1 cellular context compared by ENCODE assay signal in the genomic region with DNA sequence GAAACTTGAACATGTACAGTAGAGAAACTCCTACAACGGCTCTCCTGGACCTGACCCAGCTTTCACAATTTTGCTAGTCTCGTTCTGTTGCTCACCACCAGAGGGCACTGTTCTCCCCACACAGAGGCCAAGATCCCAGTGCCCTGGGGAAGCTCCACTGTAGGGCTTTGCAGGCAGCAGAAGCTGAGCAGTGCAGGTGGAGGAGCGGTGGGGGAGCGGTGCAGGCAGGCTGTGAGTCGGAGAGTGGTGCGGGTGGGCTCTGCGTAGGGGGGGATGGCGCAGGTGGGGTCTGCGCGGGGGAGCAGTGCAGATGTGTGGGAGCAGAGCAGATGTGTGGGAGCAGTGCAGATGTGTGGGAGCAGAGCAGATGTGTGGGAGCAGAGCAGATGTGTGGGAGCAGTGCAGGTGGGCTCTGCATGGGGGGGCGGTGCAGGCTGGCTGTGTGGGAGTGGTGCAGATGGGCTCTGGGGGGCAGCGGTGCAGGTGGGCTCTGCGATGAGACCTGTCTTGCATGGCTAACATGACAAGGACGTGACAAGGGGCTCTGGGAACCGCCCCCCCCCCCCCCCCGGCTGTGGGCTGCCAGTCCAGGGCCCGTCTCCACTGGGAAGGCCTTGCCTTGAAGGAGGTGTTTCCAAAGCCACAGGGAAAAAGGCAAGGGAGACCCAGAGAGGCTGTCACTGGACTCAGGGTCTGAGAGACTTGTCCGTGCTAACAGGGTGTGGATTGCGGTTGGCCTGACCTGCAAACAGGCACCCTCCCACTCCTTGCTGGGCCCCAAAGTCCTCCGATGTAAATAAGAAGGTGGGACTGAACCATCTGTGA.
TF ChIP-seq lines count a peak whose summit lies in the region.

No MANE protein-coding gene starts in this region.

TF ChIP-seq in GM23338, 12 proteins besides CTCF, POLR2A, EP300 and RAD21 (continued from another document):
- TF ChIP-seq, protein P1, sequence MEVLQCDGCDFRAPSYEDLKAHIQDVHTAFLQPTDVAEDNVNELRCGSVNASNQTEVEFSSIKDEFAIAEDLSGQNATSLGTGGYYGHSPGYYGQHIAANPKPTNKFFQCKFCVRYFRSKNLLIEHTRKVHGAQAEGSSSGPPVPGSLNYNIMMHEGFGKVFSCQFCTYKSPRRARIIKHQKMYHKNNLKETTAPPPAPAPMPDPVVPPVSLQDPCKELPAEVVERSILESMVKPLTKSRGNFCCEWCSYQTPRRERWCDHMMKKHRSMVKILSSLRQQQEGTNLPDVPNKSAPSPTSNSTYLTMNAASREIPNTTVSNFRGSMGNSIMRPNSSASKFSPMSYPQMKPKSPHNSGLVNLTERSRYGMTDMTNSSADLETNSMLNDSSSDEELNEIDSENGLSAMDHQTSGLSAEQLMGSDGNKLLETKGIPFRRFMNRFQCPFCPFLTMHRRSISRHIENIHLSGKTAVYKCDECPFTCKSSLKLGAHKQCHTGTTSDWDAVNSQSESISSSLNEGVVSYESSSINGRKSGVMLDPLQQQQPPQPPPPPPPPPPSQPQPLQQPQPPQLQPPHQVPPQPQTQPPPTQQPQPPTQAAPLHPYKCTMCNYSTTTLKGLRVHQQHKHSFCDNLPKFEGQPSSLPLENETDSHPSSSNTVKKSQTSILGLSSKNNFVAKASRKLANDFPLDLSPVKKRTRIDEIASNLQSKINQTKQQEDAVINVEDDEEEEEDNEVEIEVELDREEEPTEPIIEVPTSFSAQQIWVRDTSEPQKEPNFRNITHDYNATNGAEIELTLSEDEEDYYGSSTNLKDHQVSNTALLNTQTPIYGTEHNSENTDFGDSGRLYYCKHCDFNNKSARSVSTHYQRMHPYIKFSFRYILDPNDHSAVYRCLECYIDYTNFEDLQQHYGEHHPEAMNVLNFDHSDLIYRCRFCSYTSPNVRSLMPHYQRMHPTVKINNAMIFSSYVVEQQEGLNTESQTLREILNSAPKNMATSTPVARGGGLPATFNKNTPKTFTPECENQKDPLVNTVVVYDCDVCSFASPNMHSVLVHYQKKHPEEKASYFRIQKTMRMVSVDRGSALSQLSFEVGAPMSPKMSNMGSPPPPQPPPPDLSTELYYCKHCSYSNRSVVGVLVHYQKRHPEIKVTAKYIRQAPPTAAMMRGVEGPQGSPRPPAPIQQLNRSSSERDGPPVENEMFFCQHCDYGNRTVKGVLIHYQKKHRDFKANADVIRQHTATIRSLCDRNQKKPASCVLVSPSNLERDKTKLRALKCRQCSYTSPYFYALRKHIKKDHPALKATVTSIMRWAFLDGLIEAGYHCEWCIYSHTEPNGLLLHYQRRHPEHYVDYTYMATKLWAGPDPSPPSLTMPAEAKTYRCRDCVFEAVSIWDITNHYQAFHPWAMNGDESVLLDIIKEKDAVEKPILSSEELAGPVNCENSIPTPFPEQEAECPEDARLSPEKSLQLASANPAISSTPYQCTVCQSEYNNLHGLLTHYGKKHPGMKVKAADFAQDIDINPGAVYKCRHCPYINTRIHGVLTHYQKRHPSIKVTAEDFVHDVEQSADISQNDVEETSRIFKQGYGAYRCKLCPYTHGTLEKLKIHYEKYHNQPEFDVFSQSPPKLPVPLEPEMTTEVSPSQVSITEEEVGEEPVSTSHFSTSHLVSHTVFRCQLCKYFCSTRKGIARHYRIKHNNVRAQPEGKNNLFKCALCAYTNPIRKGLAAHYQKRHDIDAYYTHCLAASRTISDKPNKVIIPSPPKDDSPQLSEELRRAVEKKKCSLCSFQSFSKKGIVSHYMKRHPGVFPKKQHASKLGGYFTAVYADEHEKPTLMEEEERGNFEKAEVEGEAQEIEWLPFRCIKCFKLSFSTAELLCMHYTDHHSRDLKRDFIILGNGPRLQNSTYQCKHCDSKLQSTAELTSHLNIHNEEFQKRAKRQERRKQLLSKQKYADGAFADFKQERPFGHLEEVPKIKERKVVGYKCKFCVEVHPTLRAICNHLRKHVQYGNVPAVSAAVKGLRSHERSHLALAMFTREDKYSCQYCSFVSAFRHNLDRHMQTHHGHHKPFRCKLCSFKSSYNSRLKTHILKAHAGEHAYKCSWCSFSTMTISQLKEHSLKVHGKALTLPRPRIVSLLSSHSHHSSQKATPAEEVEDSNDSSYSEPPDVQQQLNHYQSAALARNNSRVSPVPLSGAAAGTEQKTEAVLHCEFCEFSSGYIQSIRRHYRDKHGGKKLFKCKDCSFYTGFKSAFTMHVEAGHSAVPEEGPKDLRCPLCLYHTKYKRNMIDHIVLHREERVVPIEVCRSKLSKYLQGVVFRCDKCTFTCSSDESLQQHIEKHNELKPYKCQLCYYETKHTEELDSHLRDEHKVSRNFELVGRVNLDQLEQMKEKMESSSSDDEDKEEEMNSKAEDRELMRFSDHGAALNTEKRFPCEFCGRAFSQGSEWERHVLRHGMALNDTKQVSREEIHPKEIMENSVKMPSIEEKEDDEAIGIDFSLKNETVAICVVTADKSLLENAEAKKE (CRISPR knock-in tag; IDR thresholded peaks at IDR 0.05): peak; percentile 38; the same call in 1 of the 2 replicates
- TF ChIP-seq ZNF114 (CRISPR knock-in tag; IDR thresholded peaks at IDR 0.05): no peak
- TF ChIP-seq NANOG (IDR thresholded peaks at IDR 0.05; ENCODE audit: borderline replicate concordance): no peak
- TF ChIP-seq, protein P2, sequence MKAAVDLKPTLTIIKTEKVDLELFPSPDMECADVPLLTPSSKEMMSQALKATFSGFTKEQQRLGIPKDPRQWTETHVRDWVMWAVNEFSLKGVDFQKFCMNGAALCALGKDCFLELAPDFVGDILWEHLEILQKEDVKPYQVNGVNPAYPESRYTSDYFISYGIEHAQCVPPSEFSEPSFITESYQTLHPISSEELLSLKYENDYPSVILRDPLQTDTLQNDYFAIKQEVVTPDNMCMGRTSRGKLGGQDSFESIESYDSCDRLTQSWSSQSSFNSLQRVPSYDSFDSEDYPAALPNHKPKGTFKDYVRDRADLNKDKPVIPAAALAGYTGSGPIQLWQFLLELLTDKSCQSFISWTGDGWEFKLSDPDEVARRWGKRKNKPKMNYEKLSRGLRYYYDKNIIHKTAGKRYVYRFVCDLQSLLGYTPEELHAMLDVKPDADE (IDR thresholded peaks at IDR 0.05): no peak
- TF ChIP-seq ZNF331 (CRISPR knock-in tag; IDR thresholded peaks at IDR 0.05; ENCODE audit: low read depth): no peak
